In the genomic region with DNA sequence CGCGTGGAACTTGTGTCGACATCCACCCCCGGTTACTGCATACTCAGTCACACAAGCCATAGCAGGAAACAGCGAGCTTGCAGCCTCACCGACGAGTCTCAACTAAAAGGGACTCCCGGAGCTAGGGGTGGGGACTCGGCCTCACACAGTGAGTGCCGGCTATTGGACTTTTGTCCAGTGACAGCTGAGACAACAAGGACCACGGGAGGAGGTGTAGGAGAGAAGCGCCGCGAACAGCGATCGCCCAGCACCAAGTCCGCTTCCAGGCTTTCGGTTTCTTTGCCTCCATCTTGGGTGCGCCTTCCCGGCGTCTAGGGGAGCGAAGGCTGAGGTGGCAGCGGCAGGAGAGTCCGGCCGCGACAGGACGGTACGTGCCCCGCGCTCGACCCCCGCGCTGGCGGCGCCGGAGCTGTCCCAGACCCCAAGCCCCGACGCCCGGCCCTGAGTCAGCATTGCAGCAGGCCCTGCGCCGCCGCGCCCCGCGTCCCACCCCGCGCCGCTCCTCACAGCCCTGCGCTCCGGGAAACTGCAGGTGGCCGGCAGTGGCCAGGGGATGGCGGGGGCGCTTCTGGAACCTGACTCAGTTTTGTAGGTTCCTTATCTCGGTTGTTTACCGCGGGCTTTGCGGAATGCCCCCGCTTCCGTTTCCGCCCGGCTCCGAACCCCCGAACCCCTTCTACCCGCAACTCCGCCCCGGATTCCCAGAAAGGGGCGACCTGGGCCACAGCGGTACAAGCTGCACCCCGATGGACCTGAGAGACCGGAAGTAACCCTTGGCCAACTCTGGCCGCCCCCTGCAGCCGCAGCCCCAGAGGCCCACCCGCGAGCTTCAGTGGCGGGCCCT, we compare ENCODE assay signal across 8 cellular contexts. TPM values are rescaled to one million over a fixed set of nuclear protein-coding genes. Genes with fewer than 3 reads are reported as not detected.
DNase-seq lines count a peak whose midpoint lies in the region; ATAC-seq and TF ChIP-seq lines count a peak whose summit lies in the region.

Gene CFLAR, plus strand, starts transcription at position 50 of the 844 bp plus-strand sequence. CDS start 13,702 bp downstream, outside the sequence.

- H3K9ac ChIP-seq in GM23248, result peak within 1 kb of the TSS; percentile 97

- peaks cover 10% of the 10 kb centered on the region for H3K36me3 Mint-ChIP-seq in activated naive CD4-positive, alpha-beta T cell treated with anti-CD3 and anti-CD28 coated beads, Interleukin-2, amount 50 U/mL, for 24 hours
- H3K36me3 Mint-ChIP-seq in osteocyte (ENCODE audit: unreplicated experiment), result no peaks in the 10 kb centered on the region

- no peaks in the 10 kb centered on the region for H4K20me1 ChIP-seq in GM23248 (ENCODE audit: insufficient read depth)

- no peaks in the 10 kb centered on the region for H3K27me3 Mint-ChIP-seq in activated naive CD4-positive, alpha-beta T cell treated with anti-CD3 and anti-CD28 coated beads, Interleukin-2, amount 50 U/mL, for 24 hours
- H3K27me3 Mint-ChIP-seq in osteocyte (ENCODE audit: unreplicated experiment), result no peaks in the 10 kb centered on the region

- no peak for TF ChIP-seq CTCF in LNCaP clone FGC (IDR thresholded peaks at IDR 0.05; ENCODE audit: control insufficient read depth, extremely low read depth, insufficient read depth)
- TF ChIP-seq CTCF in osteocyte (IDR thresholded peaks at IDR 0.05), result no peak

- peak; percentile 78 for DNase-seq in EL
- DNase-seq in GM23248, result peak; percentile 87
- DNase-seq in LNCaP clone FGC (ENCODE audit: low read depth), result peak; percentile 55
- DNase-seq in glomerular endothelial cell (ENCODE audit: extremely low read depth, low read depth, low spot score), result no peak
- no peak for DNase-seq in osteocyte (ENCODE audit: extremely low spot score, unreplicated experiment)

- H3K27ac Mint-ChIP-seq in activated naive CD4-positive, alpha-beta T cell treated with anti-CD3 and anti-CD28 coated beads, Interleukin-2, amount 50 U/mL, for 24 hours, result peak within 1 kb of the TSS; percentile 100
- H3K27ac Mint-ChIP-seq in osteocyte (ENCODE audit: unreplicated experiment), result peak within 1 kb of the TSS; percentile 98

- H3K4me1 Mint-ChIP-seq in activated naive CD4-positive, alpha-beta T cell treated with anti-CD3 and anti-CD28 coated beads, Interleukin-2, amount 50 U/mL, for 24 hours, result peaks cover 27% of the 10 kb centered on the region
- peaks cover 35% of the 10 kb centered on the region for H3K4me1 Mint-ChIP-seq in osteocyte (ENCODE audit: unreplicated experiment)

- 1% methylated on average over 57 to 61 of the region's 75 CpGs for WGBS in GM23248 (ENCODE audit: low coverage in 1 of 2, low lambda C conversion rate in 2 of 2, missing lambda C conversion rate in 2 of 2), 2 experiments
- under 1% methylated on average over 75 of the region's 75 CpGs for WGBS in thymus

- in situ Hi-C loops in GM23248 (cut with MboI), result no loop called here

- H3K4me1 ChIP-seq in GM23248 (ENCODE audit: insufficient read depth), result peaks cover 32% of the 10 kb centered on the region
- peaks cover 20% of the 10 kb centered on the region for H3K4me1 ChIP-seq in thymus (ENCODE audit: control insufficient read depth, insufficient read depth, low read length)

- peak within 1 kb of the TSS; percentile 60 for H2AFZ ChIP-seq in GM23248

- H3K27ac ChIP-seq in GM23248, result peak within 1 kb of the TSS; percentile 98
- H3K27ac ChIP-seq in thymus (ENCODE audit: low read depth), result peak within 1 kb of the TSS; percentile 100

- no peaks in the 10 kb centered on the region for H3K9me2 ChIP-seq in GM23248 (ENCODE audit: insufficient read depth)

- H3K9me3 Mint-ChIP-seq in activated naive CD4-positive, alpha-beta T cell treated with anti-CD3 and anti-CD28 coated beads, Interleukin-2, amount 50 U/mL, for 24 hours, result no peaks in the 10 kb centered on the region
- no peaks in the 10 kb centered on the region for H3K9me3 Mint-ChIP-seq in osteocyte (ENCODE audit: unreplicated experiment)

- H3K4me3 ChIP-seq in GM23248 (peak within 1 kb of the TSS; percentile 77), LNCaP clone FGC (ENCODE audit: low read depth, low read length) (peak within 1 kb of the TSS; percentile 65), thymus (ENCODE audit: low read length) (peak within 1 kb of the TSS; percentile 98)

- H3K4me3 Mint-ChIP-seq in activated naive CD4-positive, alpha-beta T cell treated with anti-CD3 and anti-CD28 coated beads, Interleukin-2, amount 50 U/mL, for 24 hours, result peak within 1 kb of the TSS; percentile 96
- H3K4me3 Mint-ChIP-seq in osteocyte (ENCODE audit: unreplicated experiment), result peak within 1 kb of the TSS; percentile 89

- H3K27me3 ChIP-seq in GM23248 (replicated peaks; ENCODE audit: insufficient read depth) (no peaks in the 10 kb centered on the region), thymus (ENCODE audit: control insufficient read depth, insufficient read depth) (no peaks in the 10 kb centered on the region)

- peaks cover 21% of the 10 kb centered on the region for H3F3A ChIP-seq in GM23248 (ENCODE audit: insufficient read depth)

- H3K79me2 ChIP-seq in GM23248 (ENCODE audit: insufficient read depth), result peaks cover 52% of the 10 kb centered on the region

- peak within 1 kb of the TSS; percentile 82 for H3K4me2 ChIP-seq in GM23248 (ENCODE audit: unreplicated experiment)

- no peaks in the 10 kb centered on the region for H3K9me3 ChIP-seq in GM23248 (ENCODE audit: low read depth)
- no peaks in the 10 kb centered on the region for H3K9me3 ChIP-seq in thymus (ENCODE audit: control insufficient read depth)

- ATAC-seq in SK-N-SH treated with all-trans-retinoic acid at 6 μM for 48 hours, result peak; percentile 77

- no peaks in the 10 kb centered on the region for H3K36me3 ChIP-seq in GM23248 (ENCODE audit: low read depth)
- H3K36me3 ChIP-seq in thymus (ENCODE audit: control insufficient read depth, insufficient read depth), result no peaks in the 10 kb centered on the region

TF ChIP-seq in SK-N-SH treated with all-trans-retinoic acid at 6 μM for 48 hours, 23 proteins besides CTCF, POLR2A, EP300 and RAD21:
- TF ChIP-seq ZNF70 (CRISPR knock-in tag; IDR thresholded peaks at IDR 0.05) (no peak), SNAI2 (CRISPR knock-in tag; IDR thresholded peaks at IDR 0.05) (0 out of 2 replicates have a peak, but pooled peaks have one; percentile 18)

RNA-seq across cellular contexts. Expression of gene CFLAR, which starts in this region (rescaled TPM):
- 47.2 and 64.7 TPM in 2 replicates for total RNA-seq in GM23248 (2014; rRNA removed; shearing (Covaris generic))
- 43.6 and 46.1 TPM in 2 replicates for polyA plus RNA-seq in GM23248 (2016; fragmentation: Nextera tagmentation; extraction: Ambion mirVana)
- total RNA-seq in glomerular endothelial cell, result 183 and 240 TPM in 2 replicates
- total RNA-seq in osteocyte, result 45.8 and 48.1 TPM in 2 replicates
- polyA plus RNA-seq in thymus, result 84.5 TPM

Comparison
In these comparisons a context has a peak if more than half of its experiments do, and no peak if none do; other contexts are left out.
1. DNase-seq: peak in EL (single experiment), GM23248 (single experiment) and LNCaP clone FGC (single experiment); none in glomerular endothelial cell (single experiment) and osteocyte (single experiment).
2. Peak in every context shown above with its lines, with median percentiles within 50 percentile points of each other: H3K4me3 ChIP-seq.